15 cellular contexts compared by ENCODE assay signal in genomic region chr15:86772369-86773059, GRCh38.
"Had no signal": no experiment of that assay in that cellular context is flagged by ENCODE, and none has a peak within 500 bp of the region (broad histone marks: within the 10 kb centered on the region; RNA-seq: fewer than 3 reads in every experiment).

No MANE protein-coding gene starts in this region.

- ATAC-seq: activated T-cell treated with anti-CD3 and anti-CD28 coated beads, Interleukin-2, amount 50 U/mL, for 4 hours; gastrocnemius medialis; heart left ventricle; left ventricle myocardium superior; SK-N-SH treated with all-trans-retinoic acid at 6 μM for 48 hours; stimulated activated memory B cell treated with anti-CD40 and anti-IgM and Interleukin-4, amounts not matched to agents 10 μg/mL and 1 μg/mL and 100 μg/mL, for 72 hours had no signal

- H3K4me3 ChIP-seq: adrenal gland, coronary artery, gastrocnemius medialis, heart left ventricle, prostate gland, sigmoid colon, tibial artery had no signal

- DNase-seq: activated CD4-positive, alpha-beta memory T cell treated with anti-CD3 and anti-CD28 coated beads for 36 hours; activated effector memory CD4-positive, alpha-beta T cell treated with Interleukin-2 at 50 U/mL for 16 hours; activated T-cell treated with anti-CD3 and anti-CD28 coated beads, Interleukin-2, amount 50 U/mL, for 4 hours; caudate nucleus; gastrocnemius medialis; heart left ventricle; left ventricle myocardium superior; sigmoid colon; tibial artery; WERI-Rb-1 had no signal

- H3K27me3 ChIP-seq: adrenal gland, gastrocnemius medialis, heart left ventricle, sigmoid colon, tibial artery had no signal

- H3K36me3 ChIP-seq: adrenal gland, gastrocnemius medialis, heart left ventricle, prostate gland, sigmoid colon, tibial artery, WERI-Rb-1 had no signal

- H3K4me1 ChIP-seq: adrenal gland, gastrocnemius medialis, heart left ventricle, prostate gland, sigmoid colon, tibial artery had no signal

- H3K9me3 ChIP-seq: adrenal gland, gastrocnemius medialis, heart left ventricle, prostate gland, sigmoid colon, tibial artery had no signal

- H3K27ac ChIP-seq: adrenal gland, coronary artery, gastrocnemius medialis, heart left ventricle, prostate gland, sigmoid colon, tibial artery, WERI-Rb-1 had no signal
